Comparison of ENCODE assay signal across 12 cellular contexts in the genomic region with DNA sequence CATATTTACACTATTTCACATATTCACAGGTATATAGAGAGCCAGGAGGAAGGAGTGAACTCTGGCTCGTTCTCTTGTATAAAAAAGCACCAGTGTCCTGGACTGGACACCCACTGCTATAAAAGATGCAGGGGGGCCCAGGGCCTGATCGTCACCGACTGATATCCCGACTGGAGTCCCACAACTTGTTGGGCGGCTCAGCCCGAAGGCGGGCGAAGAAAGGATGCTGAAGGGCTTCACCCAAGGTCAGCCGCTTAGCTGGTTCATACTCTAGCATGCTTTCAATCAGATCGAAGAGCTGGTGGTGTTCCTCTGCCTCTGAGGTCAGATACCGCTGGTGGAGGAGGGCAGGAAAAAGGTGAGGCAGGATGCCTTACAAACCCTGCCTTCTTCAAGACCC. TPM values are rescaled to one million over a fixed set of nuclear protein-coding genes. Genes with fewer than 3 reads are reported as not detected.
A peak's percentile ranks its signal among the peaks of the same experiment; 100 is the strongest.
DNase-seq lines count a peak whose midpoint lies in the region; ATAC-seq and TF ChIP-seq lines count a peak whose summit lies in the region.
"Had no signal": no experiment of that assay in that cellular context is flagged by ENCODE, and none has a peak within 500 bp of the region (broad histone marks: within the 10 kb centered on the region; RNA-seq: fewer than 3 reads in every experiment).

No MANE protein-coding gene starts in this region.

- H3K4me1 ChIP-seq in HCT116 (ENCODE audit: control insufficient read depth in 1 of 2, insufficient read depth in 2 of 2, low read length in 2 of 2): peaks cover 7 to 15% of the 10 kb centered on the region in 2 experiments; a peak in 3 of 4 replicates
- H3K4me1 ChIP-seq in muscle layer of colon (ENCODE audit: insufficient read depth, low read length): peaks cover 15% of the 10 kb centered on the region

- peaks cover 18% of the 10 kb centered on the region for H3K79me2 ChIP-seq in HCT116 (ENCODE audit: insufficient read depth, low read length)

- no peak overlapping the region for H2AFZ ChIP-seq in HCT116 (ENCODE audit: low read depth, low read length, poor library complexity, severe bottlenecking)

- H4K20me1 ChIP-seq in HCT116 (ENCODE audit: insufficient read depth): no peaks in the 10 kb centered on the region

- BruUV-seq in HCT116 (replicated peaks; lab: Mats Ljungman, UMichigan): no TSS peak

- TF ChIP-seq RAD21 in HCT116 (IDR thresholded peaks at IDR 0.05; ENCODE audit: low read depth): no peak

- H3K9ac ChIP-seq in HCT116 (ENCODE audit: low read length) (peak overlapping the region; percentile 68), muscle layer of colon (ENCODE audit: low read length) (no peak overlapping the region)

- no peak overlapping the region for H3K4me3 ChIP-seq in AG04450 (ENCODE audit: low read depth, low read length)
- H3K4me3 ChIP-seq in HCT116 (replicated peaks in 1 of 2; ENCODE audit: low read depth in 1 of 2, low read length in 2 of 2): no peak overlapping the region
- H3K4me3 ChIP-seq in muscle layer of colon (ENCODE audit: low read depth in 1 of 2, low read length in 2 of 2): peak overlapping the region in 1 of 2 donors; percentile 97
- no peak overlapping the region for H3K4me3 ChIP-seq in MG63

- TF ChIP-seq POLR2A in HCT116 (IDR thresholded peaks at IDR 0.05; ENCODE audit: borderline replicate concordance, extremely low read depth, insufficient read depth, insufficient read length): no peak

- TF ChIP-seq CTCF in AG04450 (IDR thresholded peaks at IDR 0.05; ENCODE audit: low read depth, low read length) (no peak), HCT116 (IDR thresholded peaks at IDR 0.05 in 2 of 3, conservative IDR thresholded peaks at IDR 0.05 in 1 of 3; ENCODE audit: borderline replicate concordance in 1 of 3, insufficient read depth in 1 of 3, low read depth in 2 of 3, low read length in 2 of 3) (no peak)

- H3K27ac ChIP-seq in AG04450 (ENCODE audit: low read depth, low read length) (peak overlapping the region; percentile 39), HCT116 (ENCODE audit: low read depth, low read length) (peak overlapping the region; percentile 45; the same call in 1 of the 2 replicates), muscle layer of colon (ENCODE audit: low read depth, low read length) (peak overlapping the region; percentile 97)
- H3K27ac ChIP-seq: SJSA1 had no signal

- POLR2A ChIA-PET in AG04450 (lab: Yijun Ruan, JAX): interaction anchor here (1.1 kb wide), 1 partner anchor 10 kb away, joined by 3 read pairs; the partner anchor contains the start of gene CLK2
- POLR2A ChIA-PET in HCT116 (lab: Charles Lee): no interaction called here

- no peaks in the 10 kb centered on the region for H3K27me3 Mint-ChIP-seq in activated naive CD8-positive, alpha-beta T cell

- H3K9me3 ChIP-seq in AG04450 (ENCODE audit: control insufficient read depth, insufficient read depth, low read length) (no peaks in the 10 kb centered on the region; the same call in 1 of the 2 replicates), HCT116 (ENCODE audit: control insufficient read depth in 1 of 2, insufficient read depth in 1 of 2, low read depth in 1 of 2, low read length in 2 of 2) (no peaks in the 10 kb centered on the region), muscle layer of colon (ENCODE audit: low read length) (no peaks in the 10 kb centered on the region), MG63 (no peaks in the 10 kb centered on the region)
- H3K9me3 ChIP-seq: SJSA1, suprapubic skin had no signal

- H3K4me1 Mint-ChIP-seq in activated naive CD8-positive, alpha-beta T cell (ENCODE audit: low read depth): peaks cover 28% of the 10 kb centered on the region

- peak overlapping the region; percentile 97 for H3K4me3 Mint-ChIP-seq in activated naive CD8-positive, alpha-beta T cell

- peaks cover 9% of the 10 kb centered on the region for H3K36me3 Mint-ChIP-seq in activated naive CD8-positive, alpha-beta T cell

- no peaks in the 10 kb centered on the region for H3K9me2 ChIP-seq in HCT116 (ENCODE audit: insufficient read depth)

- ATAC-seq in HCT116: no peak

- H3K4me2 ChIP-seq in HCT116 (ENCODE audit: low read length): peak overlapping the region; percentile 93; the same call in 1 of the 2 replicates

- DNase-seq in AG04450 (ENCODE audit: low read depth, low spot score) (no peak), HCT116 (ENCODE audit: low read depth, low spot score) (no peak), T1000 (lab: John Stamatoyannopoulos, UW) (no peak), MG63 (no peak), NCI-H1930 (lab: John Stamatoyannopoulos, UW) (no peak), OCI-M1 (lab: John Stamatoyannopoulos, UW) (no peak)
- DNase-seq: KBM-7 had no signal

- CTCF ChIA-PET in AG04450 (lab: Charles Lee) (interaction anchor here (1.9 kb wide), 1 partner anchor 12 kb away, joined by 13 read pairs; no protein-coding TSS in a partner anchor), HCT116 (lab: Charles Lee) (interaction anchor here (1.0 kb wide), 1 partner anchor 12 kb away, joined by 4 read pairs; no protein-coding TSS in a partner anchor)

- RAD21 ChIA-PET in HCT116 (lab: Charles Lee; ENCODE audit: low non-redundant PET in 1 of 2, low total read pairs in 2 of 2, uncharacterized antibody in 2 of 2, unreplicated experiment in 2 of 2): no interaction called here

- H3K27me3 ChIP-seq in AG04450 (ENCODE audit: control insufficient read depth, insufficient read depth, low read length): no peaks in the 10 kb centered on the region
- H3K27me3 ChIP-seq in HCT116 (ENCODE audit: insufficient read depth, low read length): no peaks in the 10 kb centered on the region
- H3K27me3 ChIP-seq in muscle layer of colon (ENCODE audit: control insufficient read depth in 1 of 2, insufficient read depth in 2 of 2, low read length in 2 of 2): no peaks in the 10 kb centered on the region
- no peaks in the 10 kb centered on the region for H3K27me3 ChIP-seq in MG63
- H3K27me3 ChIP-seq: SJSA1, suprapubic skin had no signal

- H3K27ac Mint-ChIP-seq in activated naive CD8-positive, alpha-beta T cell: peak overlapping the region; percentile 95

- intact Hi-C loops in HCT116 (cut with micrococcal nuclease): no loop called here

- no peaks in the 10 kb centered on the region for H3K9me3 Mint-ChIP-seq in activated naive CD8-positive, alpha-beta T cell (ENCODE audit: low read depth)

- H3K36me3 ChIP-seq in HCT116 (ENCODE audit: control insufficient read depth in 1 of 2, insufficient read depth in 2 of 2, low read length in 2 of 2) (peaks cover 43 to 55% of the 10 kb centered on the region in 2 experiments; a peak in 3 of 4 replicates), muscle layer of colon (ENCODE audit: insufficient read depth, low read length) (peaks cover 63% of the 10 kb centered on the region), MG63 (peaks cover 79% of the 10 kb centered on the region)

TF ChIP-seq in HCT116, 20 proteins besides CTCF, POLR2A, EP300 and RAD21:
- no peak for TF ChIP-seq SIN3A (IDR thresholded peaks at IDR 0.05; ENCODE audit: low read depth)
TF ChIP-seq in HCT116: peak in this region for 0.

RNA-seq across cellular contexts. Expression of gene SCAMP3, which starts 0.9 kb away (rescaled TPM):
- polyA plus RNA-seq in AG04450 (2011; rRNA removed): 104 and 115 TPM in 2 replicates
- 73.6 and 94.7 TPM in 2 replicates for polyA minus RNA-seq in AG04450 (2011; rRNA and poly(A)+ RNA removed)
- 64.2 TPM for total RNA-seq in HCT116 (2021; ENCODE audit: unreplicated experiment)
- polyA plus RNA-seq in HCT116 (2012): 69.6 and 72.5 TPM in 2 replicates
- total RNA-seq in MG63 (2014; rRNA removed; shearing (Covaris generic); ENCODE audit: low replicate concordance): 116 TPM in 2 replicates

RNA-seq across cellular contexts. Expression of gene ENTREP3, which starts 7.8 kb away (rescaled TPM):
- 10.2 and 12.3 TPM in 2 replicates for polyA plus RNA-seq in AG04450 (2011; rRNA removed)
- polyA minus RNA-seq in AG04450 (2011; rRNA and poly(A)+ RNA removed): 7.1 and 9.2 TPM in 2 replicates
- 69.9 TPM for total RNA-seq in HCT116 (2021; ENCODE audit: unreplicated experiment)
- polyA plus RNA-seq in HCT116 (2012): 41.9 and 50.3 TPM in 2 replicates
- total RNA-seq in MG63 (2014; rRNA removed; shearing (Covaris generic); ENCODE audit: low replicate concordance): 7.7 and 9.2 TPM in 2 replicates

RNA-seq across cellular contexts. Expression of gene CLK2, which starts 10.2 kb away (rescaled TPM):
- 40.5 and 42.6 TPM in 2 replicates for polyA plus RNA-seq in AG04450 (2011; rRNA removed)
- 61.7 and 68.9 TPM in 2 replicates for polyA minus RNA-seq in AG04450 (2011; rRNA and poly(A)+ RNA removed)
- total RNA-seq in HCT116 (2021; ENCODE audit: unreplicated experiment): 72.6 TPM
- 59.5 and 63.3 TPM in 2 replicates for polyA plus RNA-seq in HCT116 (2012)
- total RNA-seq in MG63 (2014; rRNA removed; shearing (Covaris generic); ENCODE audit: low replicate concordance): 21.8 and 28.3 TPM in 2 replicates

RNA-seq across cellular contexts. Expression of gene HCN3, which starts 14.2 kb away (rescaled TPM):
- polyA plus RNA-seq in AG04450 (2011; rRNA removed): 1.5 and 1.7 TPM in 2 replicates
- polyA minus RNA-seq in AG04450 (2011; rRNA and poly(A)+ RNA removed): 3.0 and 5.6 TPM in 2 replicates
- 8.5 TPM for total RNA-seq in HCT116 (2021; ENCODE audit: unreplicated experiment)
- 6.3 TPM in 2 replicates for polyA plus RNA-seq in HCT116 (2012)
- total RNA-seq in MG63 (2014; rRNA removed; shearing (Covaris generic); ENCODE audit: low replicate concordance): 0.10 and 1.2 TPM in 2 replicates

RNA-seq across cellular contexts. Expression of gene PKLR, which starts 38.2 kb away (rescaled TPM):
- polyA plus RNA-seq in AG04450 (2011; rRNA removed): not detected in 2 replicates
- polyA minus RNA-seq in AG04450 (2011; rRNA and poly(A)+ RNA removed): not detected in 2 replicates
- total RNA-seq in HCT116 (2021; ENCODE audit: unreplicated experiment): 0.17 TPM
- not detected in 2 replicates for polyA plus RNA-seq in HCT116 (2012)
- not detected in 2 replicates for total RNA-seq in MG63 (2014; rRNA removed; shearing (Covaris generic); ENCODE audit: low replicate concordance)
- total RNA-seq: SJSA1 had no signal
- polyA plus RNA-seq: neural cell had no signal

Comparison
In these comparisons a context has a peak if more than half of its experiments do, and no peak if none do; other contexts are left out.
1. H3K27ac ChIP-seq: peak in every context shown above with its lines; median percentile 97 in muscle layer of colon; 45 in HCT116; 39 in AG04450.